ENCODE assay signal across 28 cellular contexts in genomic region chr10:82267960-82268359, GRCh38.
"Had no signal": no experiment of that assay in that cellular context is flagged by ENCODE, and none has a peak within 500 bp of the region (broad histone marks: within the 10 kb centered on the region; RNA-seq: fewer than 3 reads in every experiment).

No MANE protein-coding gene starts in this region.

- H3K36me3 ChIP-seq: gastroesophageal sphincter, neural progenitor cell, right atrium auricular region, thyroid gland, upper lobe of left lung, vagina had no signal

- H2AFZ ChIP-seq: neural progenitor cell, parathyroid adenoma had no signal

- H3K9ac ChIP-seq: neural progenitor cell, parathyroid adenoma had no signal

- H3K27ac ChIP-seq: gastroesophageal sphincter, neural progenitor cell, parathyroid adenoma, psoas muscle, right atrium auricular region, thyroid gland, upper lobe of left lung, vagina had no signal

- ATAC-seq: activated CD4-positive, alpha-beta T cell treated with anti-CD3 and anti-CD28 coated beads for 36 hours; activated CD8-positive, alpha-beta memory T cell treated with anti-CD3 and anti-CD28 coated beads, Interleukin-2, amount 10 ng/mL, durations not matched to agents 7 days and 5 days; activated CD8-positive, alpha-beta T cell treated with anti-CD3 and anti-CD28 coated beads, Interleukin-2, amount 10 ng/mL, durations not matched to agents 7 days and 5 days; activated naive CD4-positive, alpha-beta T cell treated with anti-CD3 and anti-CD28 coated beads, Interleukin-2, amount 50 U/mL, for 72 hours; gastroesophageal sphincter; naive thymus-derived CD8-positive, alpha-beta T cell; psoas muscle; stimulated activated memory B cell treated with anti-CD40 and anti-IgM and Interleukin-4, amounts not matched to agents 10 μg/mL and 1 μg/mL and 100 μg/mL, for 72 hours; stimulated activated naive CD8-positive, alpha-beta T cell treated with anti-CD3 and anti-CD28 coated beads, Interleukin-15, amount 100 ng/mL, for 72 hours had no signal

- H3K79me2 ChIP-seq: parathyroid adenoma had no signal

- DNase-seq: activated CD4-positive, alpha-beta T cell treated with anti-CD3 and anti-CD28 coated beads for 36 hours; activated CD4-positive, CD25-positive, alpha-beta regulatory T cell; activated CD8-positive, alpha-beta memory T cell treated with anti-CD3 and anti-CD28 coated beads, Interleukin-2, amount 10 ng/mL, durations not matched to agents 7 days and 5 days; activated CD8-positive, alpha-beta T cell treated with anti-CD3 and anti-CD28 coated beads, Interleukin-2, amount 10 ng/mL, durations not matched to agents 7 days and 5 days; activated naive CD4-positive, alpha-beta T cell; activated T-cell treated with anti-CD3 and anti-CD28 coated beads, Interleukin-2, amount 50 U/mL, for 48 hours; dermis blood vessel endothelial cell; effector CD8-positive, alpha-beta T cell; hippocampal formation; naive thymus-derived CD8-positive, alpha-beta T cell; psoas muscle; stimulated activated CD4-positive, alpha-beta T cell treated with anti-CD3 and anti-CD28 coated beads, Interleukin-1b, Interleukin-23, amount 100 ng/mL, for 48 hours; stimulated activated CD4-positive, alpha-beta T cell treated with anti-CD3 and anti-CD28 coated beads, Interleukin-4, amount 100 ng/mL, for 4 hours; stimulated activated CD8-positive, alpha-beta memory T cell treated with anti-CD3 and anti-CD28 coated beads, Interleukin-4, amount 100 ng/mL, for 48 hours; stimulated activated naive CD8-positive, alpha-beta T cell treated with anti-CD3 and anti-CD28 coated beads, Interleukin-15, amount 100 ng/mL, for 72 hours; substantia nigra; thyroid gland; upper lobe of left lung had no signal

- H3K9me3 ChIP-seq: gastroesophageal sphincter, psoas muscle, right atrium auricular region, thyroid gland, upper lobe of left lung, vagina had no signal

- FAIRE-seq: colon, endometrium had no signal

- H3K4me3 ChIP-seq: gastroesophageal sphincter, neural progenitor cell, psoas muscle, right atrium auricular region, smooth muscle cell, thyroid gland, upper lobe of left lung, vagina had no signal

- H3K27me3 ChIP-seq: gastroesophageal sphincter, neural progenitor cell, right atrium auricular region, thyroid gland, upper lobe of left lung, vagina had no signal

- H3K4me1 ChIP-seq: gastroesophageal sphincter, neural progenitor cell, parathyroid adenoma, psoas muscle, right atrium auricular region, thyroid gland, upper lobe of left lung, vagina had no signal

- H3K4me2 ChIP-seq: neural progenitor cell, smooth muscle cell had no signal
